In genomic region chr15:74245342-74245931, GRCh38 we compare ENCODE assay signal across 9 cellular contexts. TPM values are rescaled to one million over a fixed set of nuclear protein-coding genes. Genes with fewer than 3 reads are reported as not detected.
DNase-seq lines count a peak whose midpoint lies in the region; ATAC-seq and TF ChIP-seq lines count a peak whose summit lies in the region.
"Had no signal": no experiment of that assay in that cellular context is flagged by ENCODE, and none has a peak within 500 bp of the region (broad histone marks: within the 10 kb centered on the region; RNA-seq: fewer than 3 reads in every experiment).

No MANE protein-coding gene starts in this region.

- H4K20me1 ChIP-seq in GM23338 (replicated peaks; ENCODE audit: insufficient read depth) = no peaks in the 10 kb centered on the region

- H3F3A ChIP-seq in GM23338 (replicated peaks; ENCODE audit: low read depth) = 0 out of 2 replicates have a peak, but pooled peaks cover 8% of the 10 kb centered on the region

- H3K36me3 ChIP-seq in GM23338 (ENCODE audit: insufficient read depth) (no peaks in the 10 kb centered on the region), neuron (ENCODE audit: insufficient read depth, low read length) (no peaks in the 10 kb centered on the region)

- peak; percentile 82 for ATAC-seq in GM23338
- ATAC-seq in GM18519 (IDR thresholded peaks at IDR 0.05; ENCODE audit: low FRiP score, unreplicated experiment) = no peak
- no peak for ATAC-seq in GM19463 (IDR thresholded peaks at IDR 0.05; ENCODE audit: unreplicated experiment)
- ATAC-seq in HG02870 (IDR thresholded peaks at IDR 0.05; ENCODE audit: unreplicated experiment) = no peak

- peaks cover 12% of the 10 kb centered on the region for H3K4me1 ChIP-seq in GM23338 (ENCODE audit: insufficient read depth)
- H3K4me1 ChIP-seq in neuron (ENCODE audit: insufficient read depth, low read length) = peaks cover 27% of the 10 kb centered on the region

- H3K79me2 ChIP-seq in GM23338 (replicated peaks; ENCODE audit: insufficient read depth) = no peaks in the 10 kb centered on the region

- H3K27me3 ChIP-seq in GM23338 (ENCODE audit: insufficient read depth) (peaks cover 13% of the 10 kb centered on the region; the same call in 1 of the 2 replicates), neuron (ENCODE audit: insufficient read depth, low read length) (no peaks in the 10 kb centered on the region)

- DNase-seq in GM23338 (ENCODE audit: low spot score) (peak; percentile 68), NCI-H2107 treated with DMSO at 0.1 percent for 48 hours (lab: John Stamatoyannopoulos, UW; ENCODE audit: unreplicated experiment) (peak; percentile 81), anterior cingulate cortex (lab: John Stamatoyannopoulos, UW) (peak in 52 of 58 donors; percentile 20 to 81 (median 48)), NOMO-1 (lab: John Stamatoyannopoulos, UW; ENCODE audit: unreplicated experiment in 2 of 2) (no peak)

- peaks cover 13% of the 10 kb centered on the region for H3K27me3 Mint-ChIP-seq in GM23338 (ENCODE audit: insufficient read depth, low read depth, poor library complexity)

- peak overlapping the region; percentile 82 for H3K4me2 ChIP-seq in GM23338

- H3K9me3 ChIP-seq in neuron (ENCODE audit: low read length) = no peaks in the 10 kb centered on the region

- H3K4me3 Mint-ChIP-seq in GM23338 = peak overlapping the region; percentile 63

- H2AFZ ChIP-seq in GM23338 = peak overlapping the region; percentile 72; the same call in 1 of the 2 replicates
- H2AFZ ChIP-seq in neuron (ENCODE audit: low read depth, low read length) = no peak overlapping the region

- H3K9me3 Mint-ChIP-seq in GM23338 = no peaks in the 10 kb centered on the region

- H3K36me3 Mint-ChIP-seq in GM23338 (ENCODE audit: low read depth) = no peaks in the 10 kb centered on the region

- no peak overlapping the region for H3K27ac Mint-ChIP-seq in GM23338

- H3K27ac ChIP-seq in GM23338 (ENCODE audit: low read depth) = no peak overlapping the region

- H3K9me2 ChIP-seq in GM23338 (ENCODE audit: insufficient read depth) = no peaks in the 10 kb centered on the region

- H3K4me3 ChIP-seq in GM23338 (peak overlapping the region; percentile 60), neuron (ENCODE audit: low read length) (peak overlapping the region; percentile 11)

- TF ChIP-seq CTCF in GM23338 (conservative IDR thresholded peaks at IDR 0.05; ENCODE audit: low read depth in 2 of 2) = no peak

- H3K4me1 Mint-ChIP-seq in GM23338 = peaks cover 28% of the 10 kb centered on the region

TF ChIP-seq in GM23338, 12 proteins besides CTCF, POLR2A, EP300 and RAD21:
- peak; percentile 25 for TF ChIP-seq EZH2 (IDR thresholded peaks at IDR 0.05; ENCODE audit: low read depth, unreplicated experiment)
- TF ChIP-seq, protein P1, sequence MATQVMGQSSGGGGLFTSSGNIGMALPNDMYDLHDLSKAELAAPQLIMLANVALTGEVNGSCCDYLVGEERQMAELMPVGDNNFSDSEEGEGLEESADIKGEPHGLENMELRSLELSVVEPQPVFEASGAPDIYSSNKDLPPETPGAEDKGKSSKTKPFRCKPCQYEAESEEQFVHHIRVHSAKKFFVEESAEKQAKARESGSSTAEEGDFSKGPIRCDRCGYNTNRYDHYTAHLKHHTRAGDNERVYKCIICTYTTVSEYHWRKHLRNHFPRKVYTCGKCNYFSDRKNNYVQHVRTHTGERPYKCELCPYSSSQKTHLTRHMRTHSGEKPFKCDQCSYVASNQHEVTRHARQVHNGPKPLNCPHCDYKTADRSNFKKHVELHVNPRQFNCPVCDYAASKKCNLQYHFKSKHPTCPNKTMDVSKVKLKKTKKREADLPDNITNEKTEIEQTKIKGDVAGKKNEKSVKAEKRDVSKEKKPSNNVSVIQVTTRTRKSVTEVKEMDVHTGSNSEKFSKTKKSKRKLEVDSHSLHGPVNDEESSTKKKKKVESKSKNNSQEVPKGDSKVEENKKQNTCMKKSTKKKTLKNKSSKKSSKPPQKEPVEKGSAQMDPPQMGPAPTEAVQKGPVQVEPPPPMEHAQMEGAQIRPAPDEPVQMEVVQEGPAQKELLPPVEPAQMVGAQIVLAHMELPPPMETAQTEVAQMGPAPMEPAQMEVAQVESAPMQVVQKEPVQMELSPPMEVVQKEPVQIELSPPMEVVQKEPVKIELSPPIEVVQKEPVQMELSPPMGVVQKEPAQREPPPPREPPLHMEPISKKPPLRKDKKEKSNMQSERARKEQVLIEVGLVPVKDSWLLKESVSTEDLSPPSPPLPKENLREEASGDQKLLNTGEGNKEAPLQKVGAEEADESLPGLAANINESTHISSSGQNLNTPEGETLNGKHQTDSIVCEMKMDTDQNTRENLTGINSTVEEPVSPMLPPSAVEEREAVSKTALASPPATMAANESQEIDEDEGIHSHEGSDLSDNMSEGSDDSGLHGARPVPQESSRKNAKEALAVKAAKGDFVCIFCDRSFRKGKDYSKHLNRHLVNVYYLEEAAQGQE (IDR thresholded peaks at IDR 0.05; ENCODE audit: unreplicated experiment) = no peak

RNA-seq across cellular contexts. Expression of gene CCDC33, which starts 9.3 kb away (rescaled TPM):
- total RNA-seq in GM23338 (2014; rRNA removed; shearing (Covaris generic)) = 0.27 and 2.6 TPM in 2 replicates
- 2.5 and 2.8 TPM in 2 replicates for polyA plus RNA-seq in GM23338 (2016; fragmentation: Nextera tagmentation; extraction: Ambion mirVana)
- total RNA-seq: activated CD8-positive, alpha-beta memory T cell treated with anti-CD3 and anti-CD28 coated beads for 36 hours had no signal

RNA-seq across cellular contexts. Expression of gene STRA6, which starts 42.9 kb away (rescaled TPM):
- total RNA-seq in GM23338 (2014; rRNA removed; shearing (Covaris generic)) = 9.9 and 14.1 TPM in 2 replicates
- 8.2 TPM in 2 replicates for polyA plus RNA-seq in GM23338 (2016; fragmentation: Nextera tagmentation; extraction: Ambion mirVana)
- total RNA-seq: activated CD8-positive, alpha-beta memory T cell treated with anti-CD3 and anti-CD28 coated beads for 36 hours had no signal

Comparison
In these comparisons a context has a peak if more than half of its experiments do, and no peak if none do; other contexts are left out.
1. DNase-seq: peak in GM23338 (single experiment), NCI-H2107 treated with DMSO at 0.1 percent for 48 hours (single experiment) and anterior cingulate cortex (52 of 58); none in NOMO-1 (0 of 2).